Comparison of ENCODE assay signal across 8 cellular contexts in the genomic region with DNA sequence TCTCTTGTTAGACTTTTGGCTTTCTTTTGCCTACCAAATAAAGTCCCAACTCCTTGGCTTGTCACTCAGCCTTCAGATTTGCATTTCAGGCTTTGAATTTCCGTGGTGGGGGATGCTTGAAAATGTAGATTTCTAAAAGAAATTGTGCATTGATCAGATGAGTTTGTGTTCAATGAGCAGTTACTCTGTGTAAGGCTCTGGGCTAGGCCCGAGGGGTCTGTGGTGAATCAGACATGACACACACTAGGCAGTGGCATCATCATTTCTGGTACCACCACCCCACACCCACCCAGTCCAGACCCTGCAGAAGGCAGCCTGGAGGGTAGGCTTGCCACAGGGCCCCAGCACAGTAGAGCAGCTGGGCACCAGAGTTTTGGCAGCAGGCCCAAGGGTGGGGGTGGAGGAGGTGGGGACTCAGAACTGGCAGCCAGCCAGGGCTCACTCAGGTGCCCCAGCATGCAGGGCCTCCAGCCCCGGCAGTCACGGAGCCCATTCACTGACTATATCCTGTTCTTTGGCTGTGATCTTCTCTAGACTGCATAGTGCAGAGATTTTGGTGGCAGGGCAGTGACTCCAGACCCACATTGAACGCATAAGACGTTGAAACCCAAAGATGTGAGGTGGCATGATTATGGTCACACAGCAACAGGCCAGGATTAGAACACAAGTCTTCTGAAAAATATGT.
DNase-seq lines count a peak whose midpoint lies in the region; ATAC-seq and TF ChIP-seq lines count a peak whose summit lies in the region.

No MANE protein-coding gene starts in this region.

- H3K9me3 ChIP-seq in heart right ventricle, result peaks cover 0 to 3% (median 0%) of the 10 kb centered on the region in 11 donors

- no peaks in the 10 kb centered on the region for H3K27me3 ChIP-seq in heart right ventricle

- peaks cover 2 to 66% (median 30%) of the 10 kb centered on the region in 9 donors for H3K4me1 ChIP-seq in heart right ventricle

- H3K4me3 ChIP-seq in heart right ventricle, result no peak overlapping the region

- ATAC-seq in GM18505 (IDR thresholded peaks at IDR 0.05; ENCODE audit: unreplicated experiment) (peak; percentile 55), HG03460 (IDR thresholded peaks at IDR 0.05; ENCODE audit: unreplicated experiment) (peak; percentile 50), heart right ventricle (peak; percentile 25 to 91 (median 74)), GM19467 (IDR thresholded peaks at IDR 0.05; ENCODE audit: unreplicated experiment) (no peak), HG02885 (IDR thresholded peaks at IDR 0.05; ENCODE audit: poor library complexity, unreplicated experiment) (no peak)

- DNase-seq in NCI-H526 treated with DMSO at 0.1 percent for 48 hours (lab: John Stamatoyannopoulos, UW) (peak; percentile 93), heart right ventricle (peak; percentile 61 to 62)
- DNase-seq in activated CD8-positive, alpha-beta memory T cell treated with anti-CD3 and anti-CD28 coated beads for 48 hours (ENCODE audit: low read depth in 2 of 3, low spot score in 2 of 3), result peak in 2 of 3 experiments; percentile 9 to 58
- peak; percentile 12 to 67 (median 48) for DNase-seq in stimulated activated CD4-positive, alpha-beta T cell treated with anti-CD3 and anti-CD28 coated beads, TNF-alpha, amount 100 ng/mL, for 48 hours (ENCODE audit: low read depth in 3 of 3)

- no peak overlapping the region for H3K27ac ChIP-seq in heart right ventricle

- H3K36me3 ChIP-seq in heart right ventricle, result peaks cover 0 to 31% (median 4%) of the 10 kb centered on the region in 9 donors

- no peak for TF ChIP-seq POLR2A in GM18505 (IDR thresholded peaks at IDR 0.05; ENCODE audit: borderline replicate concordance, extremely low read depth, insufficient read depth, insufficient read length)

- WGBS in heart right ventricle, 2 donors, result 51 to 56% methylated on average over 6 of the region's 6 CpGs

- intact Hi-C loops in heart right ventricle (cut with DNase I), result no loop called here

- no peak for TF ChIP-seq CTCF in heart right ventricle (IDR thresholded peaks at IDR 0.05)

Comparison
In these comparisons a context has a peak if more than half of its experiments do, and no peak if none do; other contexts are left out.
1. ATAC-seq: peak in GM18505 (single experiment), HG03460 (single experiment) and heart right ventricle (8 of 8); none in GM19467 (single experiment) and HG02885 (single experiment).
2. DNase-seq: peak in every context shown above with its lines; median percentile 93 in NCI-H526 treated with DMSO at 0.1 percent for 48 hours; 62 in heart right ventricle; 48 in stimulated activated CD4-positive, alpha-beta T cell treated with anti-CD3 and anti-CD28 coated beads, TNF-alpha, amount 100 ng/mL, for 48 hours; 34 in activated CD8-positive, alpha-beta memory T cell treated with anti-CD3 and anti-CD28 coated beads for 48 hours.